In the genomic region with DNA sequence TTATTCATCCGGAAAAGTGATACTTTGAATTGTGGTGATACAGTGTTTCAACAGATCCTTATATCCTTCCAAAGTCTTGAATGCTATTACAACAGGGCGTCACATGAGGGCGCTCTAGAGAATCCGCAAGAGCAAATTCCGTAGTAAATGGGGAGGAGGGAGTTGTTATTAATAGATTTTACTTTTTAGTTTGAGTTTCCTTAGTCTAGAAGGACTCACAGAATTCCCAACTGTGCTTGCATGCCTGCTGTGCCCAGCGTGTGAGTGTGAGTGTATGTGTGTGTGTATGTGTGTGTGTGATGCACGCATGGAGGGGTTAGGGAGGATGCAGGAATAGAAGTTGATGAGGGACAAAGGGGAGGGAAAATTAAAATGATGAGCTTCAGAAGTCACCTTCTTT, we compare ENCODE assay signal across 8 cellular contexts.
A peak's percentile ranks its signal among the peaks of the same experiment; 100 is the strongest.
DNase-seq lines count a peak whose midpoint lies in the region; ATAC-seq and TF ChIP-seq lines count a peak whose summit lies in the region.

No MANE protein-coding gene starts in this region.

- peak; percentile 78 for ATAC-seq in HCT116
- no peak for ATAC-seq in HG02571 (IDR thresholded peaks at IDR 0.05; ENCODE audit: unreplicated experiment)

- intact Hi-C loops in HCT116 (cut with micrococcal nuclease) (loop anchor here (1.0 to 10.0 kb wide), 3 partner anchors 281 to 500 kb away; no protein-coding TSS in a partner anchor), dorsolateral prefrontal cortex (cut with DNase I) (loop anchor here (5.0 to 10.0 kb wide), 4 partner anchors 291 to 519 kb away; partner anchors contain the start of gene NUAK1 (in 2 of the 2))

- no peak overlapping the region for H3K4me2 ChIP-seq in HCT116 (ENCODE audit: low read length)
- H3K4me2 ChIP-seq in OCI-LY1 (ENCODE audit: low read length): no peak overlapping the region

- H3K9me2 ChIP-seq in HCT116 (ENCODE audit: insufficient read depth): no peaks in the 10 kb centered on the region
- H3K9me2 ChIP-seq in OCI-LY1 (ENCODE audit: low read depth, low read length): no peaks in the 10 kb centered on the region

- H3K9ac ChIP-seq in HCT116 (ENCODE audit: low read length): no peak overlapping the region
- H3K9ac ChIP-seq in OCI-LY1 (ENCODE audit: low read length): no peak overlapping the region

- H3K27me3 ChIP-seq in HCT116 (ENCODE audit: insufficient read depth, low read length): no peaks in the 10 kb centered on the region
- no peaks in the 10 kb centered on the region for H3K27me3 ChIP-seq in OCI-LY1 (ENCODE audit: insufficient read depth, low read length)
- H3K27me3 ChIP-seq in dorsolateral prefrontal cortex: no peaks in the 10 kb centered on the region

- peaks cover 0 to 7% of the 10 kb centered on the region in 2 experiments; a peak in 2 of 4 replicates for H3K4me1 ChIP-seq in HCT116 (ENCODE audit: control insufficient read depth in 1 of 2, insufficient read depth in 2 of 2, low read length in 2 of 2)
- no peaks in the 10 kb centered on the region for H3K4me1 ChIP-seq in OCI-LY1 (ENCODE audit: insufficient read depth, low read length, severe bottlenecking)

- no peaks in the 10 kb centered on the region for H3K9me3 ChIP-seq in HCT116 (ENCODE audit: control insufficient read depth in 1 of 2, insufficient read depth in 1 of 2, low read depth in 1 of 2, low read length in 2 of 2)
- H3K9me3 ChIP-seq in OCI-LY1 (ENCODE audit: low read length): no peaks in the 10 kb centered on the region

- H4K20me1 ChIP-seq in HCT116 (ENCODE audit: insufficient read depth) (no peaks in the 10 kb centered on the region), OCI-LY1 (ENCODE audit: insufficient read depth, low read length) (no peaks in the 10 kb centered on the region)

- no peaks in the 10 kb centered on the region for H3F3A ChIP-seq in OCI-LY1 (ENCODE audit: insufficient read depth, low read length)

- DNase-seq in HCT116 (ENCODE audit: low read depth, low spot score) (peak; percentile 33), dorsolateral prefrontal cortex (peak in 5 of 10 donors; percentile 38 to 71 (median 48)), medulla oblongata (ENCODE audit: extremely low spot score) (peak; percentile 79), OCI-M2 (lab: John Stamatoyannopoulos, UW; ENCODE audit: unreplicated experiment) (no peak)
- no peak for DNase-seq in stimulated activated naive CD4-positive, alpha-beta T cell treated with Interleukin-2 at 50 U/mL for 16 hours (lab: John Stamatoyannopoulos, UW)

- CTCF ChIA-PET in HCT116 (lab: Charles Lee): interaction anchor here (0.7 to 1.3 kb wide), 3 partner anchors 414 to 443 kb away, joined by 3 to 6 read pairs (median 3); no protein-coding TSS in a partner anchor

- H3K4me3 ChIP-seq in HCT116 (replicated peaks in 1 of 2; ENCODE audit: low read depth in 1 of 2, low read length in 2 of 2): no peak overlapping the region
- no peak overlapping the region for H3K4me3 ChIP-seq in OCI-LY1 (ENCODE audit: low read depth, low read length, poor library complexity, severe bottlenecking)
- H3K4me3 ChIP-seq in dorsolateral prefrontal cortex: no peak overlapping the region

- BruUV-seq in HCT116 (replicated peaks; lab: Mats Ljungman, UMichigan): no TSS peak

- peak; percentile 66 for TF ChIP-seq RAD21 in HCT116 (IDR thresholded peaks at IDR 0.05; ENCODE audit: low read depth)

- H3K36me3 ChIP-seq in HCT116 (ENCODE audit: control insufficient read depth in 1 of 2, insufficient read depth in 2 of 2, low read length in 2 of 2) (no peaks in the 10 kb centered on the region), OCI-LY1 (ENCODE audit: insufficient read depth, low read length) (no peaks in the 10 kb centered on the region)

- no peaks in the 10 kb centered on the region for H3K79me2 ChIP-seq in HCT116 (ENCODE audit: insufficient read depth, low read length)
- H3K79me2 ChIP-seq in OCI-LY1 (ENCODE audit: insufficient read depth, low read length): no peaks in the 10 kb centered on the region

- TF ChIP-seq CTCF in C4-2B (conservative IDR thresholded peaks at IDR 0.05) (peak; percentile 86), HCT116 (IDR thresholded peaks at IDR 0.05 in 2 of 3, conservative IDR thresholded peaks at IDR 0.05 in 1 of 3; ENCODE audit: borderline replicate concordance in 1 of 3, insufficient read depth in 1 of 3, low read depth in 2 of 3, low read length in 2 of 3) (peak; percentile 66 to 90 (median 80)), OCI-LY1 (IDR thresholded peaks at IDR 0.05; ENCODE audit: low read length) (peak; percentile 64), dorsolateral prefrontal cortex (IDR thresholded peaks at IDR 0.05 in 54 of 56, conservative IDR thresholded peaks at IDR 0.05 in 2 of 56; ENCODE audit: low read depth in 1 of 56, partially characterized antibody in 56 of 56) (peak; percentile 56 to 90 (median 80))

- H2AFZ ChIP-seq in HCT116 (ENCODE audit: low read depth, low read length, poor library complexity, severe bottlenecking) (no peak overlapping the region), OCI-LY1 (ENCODE audit: low read length) (no peak overlapping the region)

- POLR2A ChIA-PET in HCT116 (lab: Charles Lee): no interaction called here

- RAD21 ChIA-PET in HCT116 (lab: Charles Lee; ENCODE audit: low non-redundant PET in 1 of 2, low total read pairs in 2 of 2, uncharacterized antibody in 2 of 2, unreplicated experiment in 2 of 2): interaction anchor here in 1 of 2 experiments (0.8 kb wide), 1 partner anchor 285 kb away, joined by 3 read pairs; no protein-coding TSS in a partner anchor

- TF ChIP-seq POLR2A in HCT116 (IDR thresholded peaks at IDR 0.05; ENCODE audit: borderline replicate concordance, extremely low read depth, insufficient read depth, insufficient read length): no peak

- H3K27ac ChIP-seq in C4-2B: no peak overlapping the region
- no peak overlapping the region for H3K27ac ChIP-seq in HCT116 (ENCODE audit: low read depth, low read length)
- no peak overlapping the region for H3K27ac ChIP-seq in OCI-LY1 (ENCODE audit: low read depth, low read length, poor library complexity, severe bottlenecking)
- peak overlapping the region in 29 of 59 donors; percentile 1 to 71 (median 33) for H3K27ac ChIP-seq in dorsolateral prefrontal cortex

TF ChIP-seq in HCT116, 20 proteins besides CTCF, POLR2A, EP300 and RAD21:
- TF ChIP-seq EZH2 (IDR thresholded peaks at IDR 0.05): no peak
- TF ChIP-seq JUND (IDR thresholded peaks at IDR 0.05): no peak
TF ChIP-seq in HCT116: peak in this region for 0.

Comparison
In these comparisons a context has a peak if more than half of its experiments do, and no peak if none do; other contexts are left out.
1. DNase-seq: peak in HCT116 (single experiment) and medulla oblongata (single experiment); none in stimulated activated naive CD4-positive, alpha-beta T cell treated with Interleukin-2 at 50 U/mL for 16 hours (single experiment) and OCI-M2 (single experiment).
2. Peak in every context shown above with its lines, with median percentiles within 50 percentile points of each other: CTCF ChIP-seq.